1 cellular context compared by ENCODE assay signal in the genomic region with DNA sequence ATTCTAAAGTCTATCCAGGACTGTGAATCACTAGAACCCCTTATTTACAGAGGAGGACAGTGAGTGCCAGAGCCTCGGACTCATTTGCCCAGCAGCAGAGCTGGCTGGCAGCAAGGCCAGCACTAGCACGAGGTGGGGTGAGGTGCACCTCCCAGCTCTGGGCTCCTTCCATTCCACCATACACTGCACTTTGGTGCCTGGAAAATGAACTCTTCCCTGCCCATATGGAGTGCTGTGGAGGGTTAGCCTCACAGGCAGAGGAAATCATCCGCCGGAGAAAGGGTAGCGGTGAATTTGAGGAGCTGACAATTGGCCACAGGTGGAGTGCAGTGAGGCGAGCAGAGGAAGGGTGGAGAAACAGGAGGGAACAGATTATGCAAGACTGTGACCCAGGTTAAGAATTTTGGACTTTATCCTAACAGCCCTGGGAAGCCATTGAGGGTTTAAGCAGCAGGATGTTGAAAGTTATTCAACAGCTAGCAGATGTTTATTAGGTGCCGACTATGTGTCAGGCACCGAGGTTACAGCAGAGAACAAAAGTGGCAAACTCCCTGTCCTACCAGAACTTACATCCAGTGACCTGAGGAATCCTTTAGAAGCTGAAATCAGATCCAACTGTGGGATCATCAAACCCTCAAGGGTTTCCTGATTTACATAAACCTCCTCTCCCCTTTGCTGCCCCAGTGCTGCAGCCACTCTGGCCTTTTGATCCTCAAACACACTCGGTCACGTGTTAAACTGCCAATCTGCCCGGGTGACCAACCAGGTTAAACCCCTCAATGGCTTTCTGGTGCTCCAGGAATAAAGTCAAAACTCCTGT.
TF ChIP-seq lines count a peak whose summit lies in the region.

No MANE protein-coding gene starts in this region.

TF ChIP-seq in HepG2, 621 proteins besides CTCF, POLR2A, EP300 and RAD21 (continued from another document and continues in another):
- TF ChIP-seq ZKSCAN8 (CRISPR knock-in tag; IDR thresholded peaks at IDR 0.05; ENCODE audit: borderline replicate concordance) (no peak; the same call in 1 of the 2 replicates), ZNF546 (CRISPR knock-in tag; conservative IDR thresholded peaks at IDR 0.05) (no peak), NAIF1 (CRISPR knock-in tag; IDR thresholded peaks at IDR 0.05; ENCODE audit: borderline replicate concordance) (no peak; the same call in 1 of the 2 replicates), PTBP1 (IDR thresholded peaks at IDR 0.05; ENCODE audit: low read depth, low read length, poor library complexity, severe bottlenecking) (no peak), NCOR1 (IDR thresholded peaks at IDR 0.05; ENCODE audit: borderline replicate concordance, low read length) (peak; percentile 96), ZNF234 (CRISPR knock-in tag; conservative IDR thresholded peaks at IDR 0.05) (no peak), DR1 (CRISPR knock-in tag; IDR thresholded peaks at IDR 0.05) (no peak), ERF (CRISPR knock-in tag; IDR thresholded peaks at IDR 0.05) (peak; percentile 85), KLF9 (CRISPR knock-in tag; IDR thresholded peaks at IDR 0.05; ENCODE audit: low read depth) (peak; percentile 70), MAFK (conservative IDR thresholded peaks at IDR 0.05 in 1 of 2, IDR thresholded peaks at IDR 0.05 in 1 of 2; ENCODE audit: low read length in 2 of 2) (no peak), ZNF230 (CRISPR knock-in tag; IDR thresholded peaks at IDR 0.05) (peak; percentile 79; the same call in 1 of the 2 replicates), SPEN (CRISPR knock-in tag; IDR thresholded peaks at IDR 0.05; ENCODE audit: low read depth) (no peak; the same call in 1 of the 2 replicates)
- TF ChIP-seq, protein P1, sequence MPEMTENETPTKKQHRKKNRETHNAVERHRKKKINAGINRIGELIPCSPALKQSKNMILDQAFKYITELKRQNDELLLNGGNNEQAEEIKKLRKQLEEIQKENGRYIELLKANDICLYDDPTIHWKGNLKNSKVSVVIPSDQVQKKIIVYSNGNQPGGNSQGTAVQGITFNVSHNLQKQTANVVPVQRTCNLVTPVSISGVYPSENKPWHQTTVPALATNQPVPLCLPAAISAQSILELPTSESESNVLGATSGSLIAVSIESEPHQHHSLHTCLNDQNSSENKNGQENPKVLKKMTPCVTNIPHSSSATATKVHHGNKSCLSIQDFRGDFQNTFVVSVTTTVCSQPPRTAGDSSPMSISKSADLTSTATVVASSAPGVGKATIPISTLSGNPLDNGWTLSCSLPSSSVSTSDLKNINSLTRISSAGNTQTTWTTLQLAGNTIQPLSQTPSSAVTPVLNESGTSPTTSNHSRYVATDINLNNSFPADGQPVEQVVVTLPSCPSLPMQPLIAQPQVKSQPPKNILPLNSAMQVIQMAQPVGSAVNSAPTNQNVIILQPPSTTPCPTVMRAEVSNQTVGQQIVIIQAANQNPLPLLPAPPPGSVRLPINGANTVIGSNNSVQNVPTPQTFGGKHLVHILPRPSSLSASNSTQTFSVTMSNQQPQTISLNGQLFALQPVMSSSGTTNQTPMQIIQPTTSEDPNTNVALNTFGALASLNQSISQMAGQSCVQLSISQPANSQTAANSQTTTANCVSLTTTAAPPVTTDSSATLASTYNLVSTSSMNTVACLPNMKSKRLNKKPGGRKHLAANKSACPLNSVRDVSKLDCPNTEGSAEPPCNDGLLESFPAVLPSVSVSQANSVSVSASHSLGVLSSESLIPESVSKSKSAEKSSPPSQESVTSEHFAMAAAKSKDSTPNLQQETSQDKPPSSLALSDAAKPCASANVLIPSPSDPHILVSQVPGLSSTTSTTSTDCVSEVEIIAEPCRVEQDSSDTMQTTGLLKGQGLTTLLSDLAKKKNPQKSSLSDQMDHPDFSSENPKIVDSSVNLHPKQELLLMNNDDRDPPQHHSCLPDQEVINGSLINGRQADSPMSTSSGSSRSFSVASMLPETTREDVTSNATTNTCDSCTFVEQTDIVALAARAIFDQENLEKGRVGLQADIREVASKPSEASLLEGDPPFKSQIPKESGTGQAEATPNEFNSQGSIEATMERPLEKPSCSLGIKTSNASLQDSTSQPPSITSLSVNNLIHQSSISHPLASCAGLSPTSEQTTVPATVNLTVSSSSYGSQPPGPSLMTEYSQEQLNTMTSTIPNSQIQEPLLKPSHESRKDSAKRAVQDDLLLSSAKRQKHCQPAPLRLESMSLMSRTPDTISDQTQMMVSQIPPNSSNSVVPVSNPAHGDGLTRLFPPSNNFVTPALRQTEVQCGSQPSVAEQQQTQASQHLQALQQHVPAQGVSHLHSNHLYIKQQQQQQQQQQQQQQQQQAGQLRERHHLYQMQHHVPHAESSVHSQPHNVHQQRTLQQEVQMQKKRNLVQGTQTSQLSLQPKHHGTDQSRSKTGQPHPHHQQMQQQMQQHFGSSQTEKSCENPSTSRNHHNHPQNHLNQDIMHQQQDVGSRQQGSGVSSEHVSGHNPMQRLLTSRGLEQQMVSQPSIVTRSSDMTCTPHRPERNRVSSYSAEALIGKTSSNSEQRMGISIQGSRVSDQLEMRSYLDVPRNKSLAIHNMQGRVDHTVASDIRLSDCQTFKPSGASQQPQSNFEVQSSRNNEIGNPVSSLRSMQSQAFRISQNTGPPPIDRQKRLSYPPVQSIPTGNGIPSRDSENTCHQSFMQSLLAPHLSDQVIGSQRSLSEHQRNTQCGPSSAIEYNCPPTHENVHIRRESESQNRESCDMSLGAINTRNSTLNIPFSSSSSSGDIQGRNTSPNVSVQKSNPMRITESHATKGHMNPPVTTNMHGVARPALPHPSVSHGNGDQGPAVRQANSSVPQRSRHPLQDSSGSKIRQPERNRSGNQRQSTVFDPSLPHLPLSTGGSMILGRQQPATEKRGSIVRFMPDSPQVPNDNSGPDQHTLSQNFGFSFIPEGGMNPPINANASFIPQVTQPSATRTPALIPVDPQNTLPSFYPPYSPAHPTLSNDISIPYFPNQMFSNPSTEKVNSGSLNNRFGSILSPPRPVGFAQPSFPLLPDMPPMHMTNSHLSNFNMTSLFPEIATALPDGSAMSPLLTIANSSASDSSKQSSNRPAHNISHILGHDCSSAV (CRISPR knock-in tag; IDR thresholded peaks at IDR 0.05; ENCODE audit: borderline replicate concordance), result no peak
- TF ChIP-seq, protein P2, sequence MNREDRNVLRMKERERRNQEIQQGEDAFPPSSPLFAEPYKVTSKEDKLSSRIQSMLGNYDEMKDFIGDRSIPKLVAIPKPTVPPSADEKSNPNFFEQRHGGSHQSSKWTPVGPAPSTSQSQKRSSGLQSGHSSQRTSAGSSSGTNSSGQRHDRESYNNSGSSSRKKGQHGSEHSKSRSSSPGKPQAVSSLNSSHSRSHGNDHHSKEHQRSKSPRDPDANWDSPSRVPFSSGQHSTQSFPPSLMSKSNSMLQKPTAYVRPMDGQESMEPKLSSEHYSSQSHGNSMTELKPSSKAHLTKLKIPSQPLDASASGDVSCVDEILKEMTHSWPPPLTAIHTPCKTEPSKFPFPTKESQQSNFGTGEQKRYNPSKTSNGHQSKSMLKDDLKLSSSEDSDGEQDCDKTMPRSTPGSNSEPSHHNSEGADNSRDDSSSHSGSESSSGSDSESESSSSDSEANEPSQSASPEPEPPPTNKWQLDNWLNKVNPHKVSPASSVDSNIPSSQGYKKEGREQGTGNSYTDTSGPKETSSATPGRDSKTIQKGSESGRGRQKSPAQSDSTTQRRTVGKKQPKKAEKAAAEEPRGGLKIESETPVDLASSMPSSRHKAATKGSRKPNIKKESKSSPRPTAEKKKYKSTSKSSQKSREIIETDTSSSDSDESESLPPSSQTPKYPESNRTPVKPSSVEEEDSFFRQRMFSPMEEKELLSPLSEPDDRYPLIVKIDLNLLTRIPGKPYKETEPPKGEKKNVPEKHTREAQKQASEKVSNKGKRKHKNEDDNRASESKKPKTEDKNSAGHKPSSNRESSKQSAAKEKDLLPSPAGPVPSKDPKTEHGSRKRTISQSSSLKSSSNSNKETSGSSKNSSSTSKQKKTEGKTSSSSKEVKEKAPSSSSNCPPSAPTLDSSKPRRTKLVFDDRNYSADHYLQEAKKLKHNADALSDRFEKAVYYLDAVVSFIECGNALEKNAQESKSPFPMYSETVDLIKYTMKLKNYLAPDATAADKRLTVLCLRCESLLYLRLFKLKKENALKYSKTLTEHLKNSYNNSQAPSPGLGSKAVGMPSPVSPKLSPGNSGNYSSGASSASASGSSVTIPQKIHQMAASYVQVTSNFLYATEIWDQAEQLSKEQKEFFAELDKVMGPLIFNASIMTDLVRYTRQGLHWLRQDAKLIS (CRISPR knock-in tag; IDR thresholded peaks at IDR 0.05), result no peak; the same call in 1 of the 2 replicates
- TF ChIP-seq, protein P3, sequence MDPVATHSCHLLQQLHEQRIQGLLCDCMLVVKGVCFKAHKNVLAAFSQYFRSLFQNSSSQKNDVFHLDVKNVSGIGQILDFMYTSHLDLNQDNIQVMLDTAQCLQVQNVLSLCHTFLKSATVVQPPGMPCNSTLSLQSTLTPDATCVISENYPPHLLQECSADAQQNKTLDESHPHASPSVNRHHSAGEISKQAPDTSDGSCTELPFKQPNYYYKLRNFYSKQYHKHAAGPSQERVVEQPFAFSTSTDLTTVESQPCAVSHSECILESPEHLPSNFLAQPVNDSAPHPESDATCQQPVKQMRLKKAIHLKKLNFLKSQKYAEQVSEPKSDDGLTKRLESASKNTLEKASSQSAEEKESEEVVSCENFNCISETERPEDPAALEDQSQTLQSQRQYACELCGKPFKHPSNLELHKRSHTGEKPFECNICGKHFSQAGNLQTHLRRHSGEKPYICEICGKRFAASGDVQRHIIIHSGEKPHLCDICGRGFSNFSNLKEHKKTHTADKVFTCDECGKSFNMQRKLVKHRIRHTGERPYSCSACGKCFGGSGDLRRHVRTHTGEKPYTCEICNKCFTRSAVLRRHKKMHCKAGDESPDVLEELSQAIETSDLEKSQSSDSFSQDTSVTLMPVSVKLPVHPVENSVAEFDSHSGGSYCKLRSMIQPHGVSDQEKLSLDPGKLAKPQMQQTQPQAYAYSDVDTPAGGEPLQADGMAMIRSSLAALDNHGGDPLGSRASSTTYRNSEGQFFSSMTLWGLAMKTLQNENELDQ (CRISPR knock-in tag; IDR thresholded peaks at IDR 0.05; ENCODE audit: borderline replicate concordance), result no peak
- TF ChIP-seq, protein P4, sequence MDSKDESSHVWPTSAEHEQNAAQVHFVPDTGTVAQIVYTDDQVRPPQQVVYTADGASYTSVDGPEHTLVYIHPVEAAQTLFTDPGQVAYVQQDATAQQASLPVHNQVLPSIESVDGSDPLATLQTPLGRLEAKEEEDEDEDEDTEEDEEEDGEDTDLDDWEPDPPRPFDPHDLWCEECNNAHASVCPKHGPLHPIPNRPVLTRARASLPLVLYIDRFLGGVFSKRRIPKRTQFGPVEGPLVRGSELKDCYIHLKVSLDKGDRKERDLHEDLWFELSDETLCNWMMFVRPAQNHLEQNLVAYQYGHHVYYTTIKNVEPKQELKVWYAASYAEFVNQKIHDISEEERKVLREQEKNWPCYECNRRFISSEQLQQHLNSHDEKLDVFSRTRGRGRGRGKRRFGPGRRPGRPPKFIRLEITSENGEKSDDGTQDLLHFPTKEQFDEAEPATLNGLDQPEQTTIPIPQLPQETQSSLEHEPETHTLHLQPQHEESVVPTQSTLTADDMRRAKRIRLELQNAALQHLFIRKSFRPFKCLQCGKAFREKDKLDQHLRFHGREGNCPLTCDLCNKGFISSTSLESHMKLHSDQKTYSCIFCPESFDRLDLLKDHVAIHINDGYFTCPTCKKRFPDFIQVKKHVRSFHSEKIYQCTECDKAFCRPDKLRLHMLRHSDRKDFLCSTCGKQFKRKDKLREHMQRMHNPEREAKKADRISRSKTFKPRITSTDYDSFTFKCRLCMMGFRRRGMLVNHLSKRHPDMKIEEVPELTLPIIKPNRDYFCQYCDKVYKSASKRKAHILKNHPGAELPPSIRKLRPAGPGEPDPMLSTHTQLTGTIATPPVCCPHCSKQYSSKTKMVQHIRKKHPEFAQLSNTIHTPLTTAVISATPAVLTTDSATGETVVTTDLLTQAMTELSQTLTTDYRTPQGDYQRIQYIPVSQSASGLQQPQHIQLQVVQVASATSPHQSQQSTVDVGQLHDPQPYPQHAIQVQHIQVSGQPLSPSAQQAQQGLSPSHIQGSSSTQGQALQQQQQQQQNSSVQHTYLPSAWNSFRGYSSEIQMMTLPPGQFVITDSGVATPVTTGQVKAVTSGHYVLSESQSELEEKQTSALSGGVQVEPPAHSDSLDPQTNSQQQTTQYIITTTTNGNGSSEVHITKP (CRISPR knock-in tag; IDR thresholded peaks at IDR 0.05; ENCODE audit: low read depth), result 0 out of 2 replicates have a peak, but pooled peaks have one; percentile 30
- TF ChIP-seq, protein P5, sequence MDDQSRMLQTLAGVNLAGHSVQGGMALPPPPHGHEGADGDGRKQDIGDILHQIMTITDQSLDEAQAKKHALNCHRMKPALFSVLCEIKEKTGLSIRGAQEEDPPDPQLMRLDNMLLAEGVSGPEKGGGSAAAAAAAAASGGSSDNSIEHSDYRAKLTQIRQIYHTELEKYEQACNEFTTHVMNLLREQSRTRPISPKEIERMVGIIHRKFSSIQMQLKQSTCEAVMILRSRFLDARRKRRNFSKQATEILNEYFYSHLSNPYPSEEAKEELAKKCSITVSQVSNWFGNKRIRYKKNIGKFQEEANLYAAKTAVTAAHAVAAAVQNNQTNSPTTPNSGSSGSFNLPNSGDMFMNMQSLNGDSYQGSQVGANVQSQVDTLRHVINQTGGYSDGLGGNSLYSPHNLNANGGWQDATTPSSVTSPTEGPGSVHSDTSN (CRISPR knock-in tag; IDR thresholded peaks at IDR 0.05; ENCODE audit: borderline replicate concordance), result no peak
- TF ChIP-seq, protein P6, sequence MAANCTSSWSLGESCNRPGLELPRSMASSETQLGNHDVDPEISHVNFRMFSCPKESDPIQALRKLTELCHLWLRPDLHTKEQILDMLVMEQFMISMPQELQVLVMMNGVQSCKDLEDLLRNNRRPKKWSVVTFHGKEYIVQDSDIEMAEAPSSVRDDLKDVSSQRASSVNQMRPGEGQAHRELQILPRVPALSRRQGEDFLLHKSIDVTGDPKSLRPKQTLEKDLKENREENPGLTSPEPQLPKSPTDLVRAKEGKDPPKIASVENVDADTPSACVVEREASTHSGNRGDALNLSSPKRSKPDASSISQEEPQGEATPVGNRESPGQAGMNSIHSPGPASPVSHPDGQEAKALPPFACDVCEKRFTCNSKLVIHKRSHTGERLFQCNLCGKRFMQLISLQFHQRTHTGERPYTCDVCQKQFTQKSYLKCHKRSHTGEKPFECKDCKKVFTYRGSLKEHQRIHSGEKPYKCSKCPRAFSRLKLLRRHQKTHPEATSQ (CRISPR knock-in tag; IDR thresholded peaks at IDR 0.05; ENCODE audit: borderline replicate concordance), result peak; percentile 64; the same call in 1 of the 2 replicates
- TF ChIP-seq, protein P7, sequence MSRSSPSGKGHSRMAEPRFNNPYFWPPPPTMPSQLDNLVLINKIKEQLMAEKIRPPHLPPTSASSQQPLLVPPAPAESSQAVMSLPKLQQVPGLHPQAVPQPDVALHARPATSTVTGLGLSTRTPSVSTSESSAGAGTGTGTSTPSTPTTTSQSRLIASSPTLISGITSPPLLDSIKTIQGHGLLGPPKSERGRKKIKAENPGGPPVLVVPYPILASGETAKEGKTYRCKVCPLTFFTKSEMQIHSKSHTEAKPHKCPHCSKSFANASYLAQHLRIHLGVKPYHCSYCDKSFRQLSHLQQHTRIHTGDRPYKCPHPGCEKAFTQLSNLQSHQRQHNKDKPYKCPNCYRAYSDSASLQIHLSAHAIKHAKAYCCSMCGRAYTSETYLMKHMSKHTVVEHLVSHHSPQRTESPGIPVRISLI (CRISPR knock-in tag; IDR thresholded peaks at IDR 0.05; ENCODE audit: borderline replicate concordance), result 0 out of 2 replicates have a peak, but pooled peaks have one; percentile 47
